In genomic region chr4:2263701-2264321, GRCh38 we compare ENCODE assay signal across 12 cellular contexts. TPM values are rescaled to one million over a fixed set of nuclear protein-coding genes. Genes with fewer than 3 reads are reported as not detected.
DNase-seq lines count a peak whose midpoint lies in the region; ATAC-seq and TF ChIP-seq lines count a peak whose summit lies in the region.
"Had no signal": no experiment of that assay in that cellular context is flagged by ENCODE, and none has a peak within 500 bp of the region (broad histone marks: within the 10 kb centered on the region; RNA-seq: fewer than 3 reads in every experiment).

No MANE protein-coding gene starts in this region.

- intact Hi-C loops in activated naive CD4-positive, alpha-beta T cell treated with anti-CD3 and anti-CD28 coated beads for 36 hours (cut with micrococcal nuclease): loop anchor here (2.0 kb wide), 1 partner anchor 551 kb away; the partner anchor contains the start of gene SLBP
- intact Hi-C loops in OCI-LY7 (cut with micrococcal nuclease; ENCODE audit: unreplicated experiment) (no loop called here), right cardiac atrium (cut with DNase I) (loop anchor here in 1 of 4 donors (5.0 kb wide), 1 partner anchor 138 kb away; no protein-coding TSS in a partner anchor)

- H3K27me3 ChIP-seq in right cardiac atrium (ENCODE audit: control insufficient read depth, insufficient read depth): no peaks in the 10 kb centered on the region

- H3K4me3 Mint-ChIP-seq in activated naive CD4-positive, alpha-beta T cell treated with anti-CD3 and anti-CD28 coated beads for 36 hours: peak overlapping the region; percentile 69
- peak overlapping the region in 1 of 2 donors; percentile 86 for H3K4me3 Mint-ChIP-seq in stimulated activated naive B cell treated with anti-CD40 and anti-IgM and Interleukin-4, amounts not matched to agents 10 μg/mL and 1 μg/mL and 100 μg/mL, for 72 hours

- CTCF ChIA-PET in activated naive CD4-positive, alpha-beta T cell treated with anti-CD3 and anti-CD28 coated beads for 36 hours (lab: Charles Lee): no interaction called here
- CTCF ChIA-PET in OCI-LY7 (lab: Charles Lee; ENCODE audit: unreplicated experiment): interaction anchor here (1.0 kb wide), 1 partner anchor 34 kb away, joined by 3 read pairs; no protein-coding TSS in a partner anchor

- H3K4me2 ChIP-seq in OCI-LY7 (ENCODE audit: low read length): peak overlapping the region; percentile 21; the same call in 1 of the 2 replicates

- no peak for ATAC-seq in right cardiac atrium
- no peak for ATAC-seq in stimulated activated naive B cell treated with anti-CD40 and anti-IgM and Interleukin-4, amounts not matched to agents 10 μg/mL and 1 μg/mL and 100 μg/mL, for 72 hours (replicated peaks)
- no peak for ATAC-seq in GM18858 (IDR thresholded peaks at IDR 0.05; ENCODE audit: unreplicated experiment)
- no peak for ATAC-seq in HG03571 (IDR thresholded peaks at IDR 0.05; ENCODE audit: unreplicated experiment)

- no peak for DNase-seq in activated naive CD4-positive, alpha-beta T cell treated with anti-CD3 and anti-CD28 coated beads for 36 hours
- DNase-seq in activated naive CD4-positive, alpha-beta T cell (lab: John Stamatoyannopoulos, UW): no peak
- DNase-seq in OCI-LY7 (ENCODE audit: low spot score) (peak; percentile 49), right cardiac atrium (peak; percentile 14 to 58 (median 56)), LoVo (ENCODE audit: low spot score) (no peak)
- DNase-seq in stimulated activated naive B cell treated with anti-CD40 and anti-IgM and Interleukin-4, amounts not matched to agents 10 μg/mL and 1 μg/mL and 100 μg/mL, for 72 hours: no peak
- DNase-seq: activated CD4-positive, alpha-beta T cell treated with anti-CD3 and anti-CD28 coated beads, Interleukin-2, amount 50 U/mL, for 48 hours; AML-193; central memory CD4-positive, alpha-beta T cell; mesendoderm had no signal

- peaks cover 2% of the 10 kb centered on the region for H3K4me1 Mint-ChIP-seq in activated naive CD4-positive, alpha-beta T cell treated with anti-CD3 and anti-CD28 coated beads for 36 hours (ENCODE audit: low read depth)
- peaks cover 4 to 9% of the 10 kb centered on the region in 2 donors for H3K4me1 Mint-ChIP-seq in stimulated activated naive B cell treated with anti-CD40 and anti-IgM and Interleukin-4, amounts not matched to agents 10 μg/mL and 1 μg/mL and 100 μg/mL, for 72 hours

- H3K27ac Mint-ChIP-seq in activated naive CD4-positive, alpha-beta T cell treated with anti-CD3 and anti-CD28 coated beads for 36 hours: no peak overlapping the region
- H3K27ac Mint-ChIP-seq in stimulated activated naive B cell treated with anti-CD40 and anti-IgM and Interleukin-4, amounts not matched to agents 10 μg/mL and 1 μg/mL and 100 μg/mL, for 72 hours: peak overlapping the region; percentile 9

- no peak overlapping the region for H2AFZ ChIP-seq in OCI-LY7 (ENCODE audit: low read length)

- 87% methylated on average over 8 of the region's 8 CpGs for WGBS in right cardiac atrium

- H3K9me3 Mint-ChIP-seq in activated naive CD4-positive, alpha-beta T cell treated with anti-CD3 and anti-CD28 coated beads for 36 hours: no peaks in the 10 kb centered on the region
- no peaks in the 10 kb centered on the region for H3K9me3 Mint-ChIP-seq in stimulated activated naive B cell treated with anti-CD40 and anti-IgM and Interleukin-4, amounts not matched to agents 10 μg/mL and 1 μg/mL and 100 μg/mL, for 72 hours

- no peaks in the 10 kb centered on the region for H3K27me3 Mint-ChIP-seq in activated naive CD4-positive, alpha-beta T cell treated with anti-CD3 and anti-CD28 coated beads for 36 hours (ENCODE audit: low read depth)
- H3K27me3 Mint-ChIP-seq in stimulated activated naive B cell treated with anti-CD40 and anti-IgM and Interleukin-4, amounts not matched to agents 10 μg/mL and 1 μg/mL and 100 μg/mL, for 72 hours: no peaks in the 10 kb centered on the region

- no peak overlapping the region for H3K27ac ChIP-seq in OCI-LY7 (ENCODE audit: low read depth, low read length, poor library complexity, severe bottlenecking)
- no peak overlapping the region for H3K27ac ChIP-seq in right cardiac atrium (ENCODE audit: low read length)

- no peaks in the 10 kb centered on the region for H3K79me2 ChIP-seq in OCI-LY7 (ENCODE audit: insufficient read depth, low read depth, low read length)

- peaks cover 20% of the 10 kb centered on the region for H3K4me1 ChIP-seq in OCI-LY7 (ENCODE audit: insufficient read depth, low read length, poor library complexity, severe bottlenecking)
- peaks cover 9% of the 10 kb centered on the region for H3K4me1 ChIP-seq in right cardiac atrium (ENCODE audit: control insufficient read depth, insufficient read depth, low read length)

- POLR2A ChIA-PET in OCI-LY7 (lab: Charles Lee): interaction anchor here (0.7 to 2.4 kb wide), 2 partner anchors 22 to 98 kb away, joined by 4 to 7 read pairs; partner anchors contain the start of genes HAUS3 and POLN

- H3K9me3 ChIP-seq in OCI-LY7 (ENCODE audit: low read length) (no peaks in the 10 kb centered on the region), right cardiac atrium (ENCODE audit: control insufficient read depth, low read length) (no peaks in the 10 kb centered on the region)

- no peaks in the 10 kb centered on the region for H3K36me3 ChIP-seq in OCI-LY7 (ENCODE audit: insufficient read depth, low read length)

- no peaks in the 10 kb centered on the region for H3K36me3 Mint-ChIP-seq in activated naive CD4-positive, alpha-beta T cell treated with anti-CD3 and anti-CD28 coated beads for 36 hours (ENCODE audit: low read depth)
- H3K36me3 Mint-ChIP-seq in stimulated activated naive B cell treated with anti-CD40 and anti-IgM and Interleukin-4, amounts not matched to agents 10 μg/mL and 1 μg/mL and 100 μg/mL, for 72 hours: no peaks in the 10 kb centered on the region

- no peaks in the 10 kb centered on the region for H3K9me2 ChIP-seq in OCI-LY7 (ENCODE audit: insufficient read depth, low read length)

- H4K20me1 ChIP-seq in OCI-LY7 (ENCODE audit: insufficient read depth, low read length): no peaks in the 10 kb centered on the region

- TF ChIP-seq CTCF in OCI-LY7 (conservative IDR thresholded peaks at IDR 0.05; ENCODE audit: low read length): no peak

- H3K4me3 ChIP-seq in OCI-LY7 (ENCODE audit: low read depth, low read length, poor library complexity, severe bottlenecking): no peak overlapping the region
- H3K4me3 ChIP-seq in right cardiac atrium (ENCODE audit: low read length): no peak overlapping the region

- BruUV-seq in OCI-LY7 (replicated peaks; lab: Mats Ljungman, UMichigan): no TSS peak

RNA-seq across cellular contexts. Expression of gene MXD4, which starts 1.9 kb away (rescaled TPM):
- 1 to 10 TPM; 2.3 to 2.7 TPM for total RNA-seq in activated naive CD4-positive, alpha-beta T cell treated with anti-CD3 and anti-CD28 coated beads for 36 hours
- total RNA-seq in OCI-LY7 (2014; rRNA removed; shearing (Covaris generic)): 2.4 and 3.0 TPM in 2 replicates
- total RNA-seq in OCI-LY7 (2022): 10.4 and 11.6 TPM in 2 replicates
- total RNA-seq in right cardiac atrium: 10 to 100 TPM; 27.2 to 35.8 (median 31.6) TPM
- 43.1 TPM for polyA plus RNA-seq in right cardiac atrium

RNA-seq across cellular contexts. Expression of gene HAUS3, which starts 21.9 kb away (rescaled TPM):
- 10 to 100 TPM; 18.0 to 18.1 TPM for total RNA-seq in activated naive CD4-positive, alpha-beta T cell treated with anti-CD3 and anti-CD28 coated beads for 36 hours
- 15.9 and 20.1 TPM in 2 replicates for total RNA-seq in OCI-LY7 (2014; rRNA removed; shearing (Covaris generic))
- total RNA-seq in OCI-LY7 (2022) (21.1 and 22.2 TPM in 2 replicates), right cardiac atrium (1 to 10 TPM; 6.1 to 8.9 (median 7.4) TPM)
- 4.3 TPM for polyA plus RNA-seq in right cardiac atrium

RNA-seq across cellular contexts. Expression of gene POLN, which starts 21.9 kb away (rescaled TPM):
- 1 to 10 TPM in 1 of 2 experiments, under 1 TPM in 1; 0.91 to 1.3 TPM for total RNA-seq in activated naive CD4-positive, alpha-beta T cell treated with anti-CD3 and anti-CD28 coated beads for 36 hours
- 2.7 and 4.4 TPM in 2 replicates for total RNA-seq in OCI-LY7 (2014; rRNA removed; shearing (Covaris generic))
- total RNA-seq in OCI-LY7 (2022) (3.5 and 4.0 TPM in 2 replicates), right cardiac atrium (1 to 10 TPM; 3.5 to 5.9 (median 4.6) TPM)
- polyA plus RNA-seq in right cardiac atrium: 1.5 TPM

Comparison
In these comparisons a context has a peak if more than half of its experiments do, and no peak if none do; other contexts are left out.
1. DNase-seq: peak in OCI-LY7 (single experiment) and right cardiac atrium (3 of 3); none in activated naive CD4-positive, alpha-beta T cell treated with anti-CD3 and anti-CD28 coated beads for 36 hours (single experiment), activated naive CD4-positive, alpha-beta T cell (0 of 4), stimulated activated naive B cell treated with anti-CD40 and anti-IgM and Interleukin-4, amounts not matched to agents 10 μg/mL and 1 μg/mL and 100 μg/mL, for 72 hours (single experiment) and LoVo (single experiment).